20 cellular contexts compared by ENCODE assay signal in genomic region chr11:779955-780532, GRCh38. TPM values are rescaled to one million over a fixed set of nuclear protein-coding genes. Genes with fewer than 3 reads are reported as not detected.
"Had no signal": no experiment of that assay in that cellular context is flagged by ENCODE, and none has a peak within 500 bp of the region (broad histone marks: within the 10 kb centered on the region; RNA-seq: fewer than 3 reads in every experiment).

No MANE protein-coding gene starts in this region.

- H3K27ac Mint-ChIP-seq: dendritic cell treated with granulocyte-macrophage colony-stimulating factor and Interleukin-4, amounts not matched to agents 40 ng/mL and 50 ng/mL, for 4 days had no signal

- H3K4me3 Mint-ChIP-seq: dendritic cell treated with granulocyte-macrophage colony-stimulating factor and Interleukin-4, amounts not matched to agents 40 ng/mL and 50 ng/mL, for 4 days had no signal

- H3K9me3 ChIP-seq: esophagus squamous epithelium, SK-N-SH, stomach, thoracic aorta had no signal

- H3K36me3 Mint-ChIP-seq: activated naive CD8-positive, alpha-beta T cell had no signal

- H3K36me3 ChIP-seq: thoracic aorta had no signal

- H3K9me3 Mint-ChIP-seq: brain; central memory CD8-positive, alpha-beta T cell; dendritic cell treated with granulocyte-macrophage colony-stimulating factor and Interleukin-4, amounts not matched to agents 40 ng/mL and 50 ng/mL, for 4 days had no signal

- H3K27me3 Mint-ChIP-seq: activated naive CD8-positive, alpha-beta T cell; brain; central memory CD8-positive, alpha-beta T cell had no signal

- H3K4me1 ChIP-seq: parathyroid adenoma had no signal

- H3K4me3 ChIP-seq: esophagus squamous epithelium, skin epidermis, stomach, thoracic aorta had no signal

- H3K27me3 ChIP-seq: esophagus squamous epithelium, stomach had no signal

- DNase-seq: activated CD4-positive, alpha-beta T cell treated with anti-CD3 and anti-CD28 coated beads, Interleukin-2, amount 50 U/mL, for 48 hours; activated CD4-positive, CD25-positive, alpha-beta regulatory T cell; amygdala; esophagus squamous epithelium; foreskin fibroblast; head of caudate nucleus; retina; SK-N-SH; stimulated activated CD4-positive, alpha-beta T cell treated with anti-CD3 and anti-CD28 coated beads, Interleukin-4, amount 100 ng/mL, for 4 hours; stomach had no signal

- H3K27ac ChIP-seq: esophagus squamous epithelium, parathyroid adenoma, stomach, thoracic aorta had no signal

RNA-seq across cellular contexts. Expression of gene CEND1, which starts 9.8 kb away (rescaled TPM):
- total RNA-seq: liver, mesenteric fat pad, stomach, thoracic aorta, urinary bladder had no signal
